Comparison of ENCODE assay signal across 8 cellular contexts in the genomic region with DNA sequence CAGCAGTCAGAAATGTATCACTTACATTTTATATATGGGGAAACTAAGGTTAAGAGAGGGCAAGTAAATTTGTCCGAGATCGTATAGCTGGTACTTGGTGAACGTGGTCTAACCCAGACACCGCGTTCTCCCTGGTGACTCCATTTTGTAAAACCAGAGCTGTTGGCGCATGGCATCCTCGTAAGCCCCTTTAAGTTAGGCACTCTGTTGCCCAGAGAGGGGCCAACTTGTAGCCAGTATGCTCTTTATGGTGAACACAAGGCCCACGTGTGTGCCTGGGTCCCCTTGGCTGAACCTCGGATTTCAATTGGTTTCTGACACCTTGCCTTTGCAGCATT. TPM values are rescaled to one million over a fixed set of nuclear protein-coding genes. Genes with fewer than 3 reads are reported as not detected.
DNase-seq lines count a peak whose midpoint lies in the region; ATAC-seq, FAIRE-seq and TF ChIP-seq lines count a peak whose summit lies in the region.

No MANE protein-coding gene starts in this region.

- peak overlapping the region; percentile 92 for H3K4me3 Mint-ChIP-seq in activated naive CD4-positive, alpha-beta T cell treated with anti-CD3 and anti-CD28 coated beads for 36 hours
- peak overlapping the region; percentile 96 for H3K4me3 Mint-ChIP-seq in activated CD8-positive, alpha-beta T cell treated with anti-CD3 and anti-CD28 coated beads, Interleukin-2, amount 10 ng/mL, durations not matched to agents 7 days and 5 days

- peak overlapping the region; percentile 68 for H3K9ac ChIP-seq in iPS-15b (ENCODE audit: low read depth, low read length)

- peaks cover 19% of the 10 kb centered on the region for H3K27me3 Mint-ChIP-seq in activated naive CD4-positive, alpha-beta T cell treated with anti-CD3 and anti-CD28 coated beads for 36 hours (ENCODE audit: low read depth)
- H3K27me3 Mint-ChIP-seq in activated CD8-positive, alpha-beta T cell treated with anti-CD3 and anti-CD28 coated beads, Interleukin-2, amount 10 ng/mL, durations not matched to agents 7 days and 5 days (ENCODE audit: low read depth), result peaks cover 21% of the 10 kb centered on the region

- H3K36me3 Mint-ChIP-seq in activated naive CD4-positive, alpha-beta T cell treated with anti-CD3 and anti-CD28 coated beads for 36 hours (ENCODE audit: low read depth), result peaks cover 7% of the 10 kb centered on the region
- peaks cover 17% of the 10 kb centered on the region for H3K36me3 Mint-ChIP-seq in activated CD8-positive, alpha-beta T cell treated with anti-CD3 and anti-CD28 coated beads, Interleukin-2, amount 10 ng/mL, durations not matched to agents 7 days and 5 days (ENCODE audit: low read depth)

- H3K27ac Mint-ChIP-seq in activated naive CD4-positive, alpha-beta T cell treated with anti-CD3 and anti-CD28 coated beads for 36 hours, result peak overlapping the region; percentile 98
- peak overlapping the region; percentile 100 for H3K27ac Mint-ChIP-seq in activated CD8-positive, alpha-beta T cell treated with anti-CD3 and anti-CD28 coated beads, Interleukin-2, amount 10 ng/mL, durations not matched to agents 7 days and 5 days

- H3K9me3 ChIP-seq in iPS-15b (ENCODE audit: control insufficient read depth, insufficient read depth, low read length) (no peaks in the 10 kb centered on the region), thoracic aorta (no peaks in the 10 kb centered on the region)

- H3K27me3 ChIP-seq in iPS-15b (ENCODE audit: control insufficient read depth, insufficient read depth, low read length) (peaks cover 13% of the 10 kb centered on the region), thoracic aorta (replicated peaks; ENCODE audit: insufficient read depth) (no peaks in the 10 kb centered on the region)

- H3K9me3 Mint-ChIP-seq in activated naive CD4-positive, alpha-beta T cell treated with anti-CD3 and anti-CD28 coated beads for 36 hours, result no peaks in the 10 kb centered on the region
- H3K9me3 Mint-ChIP-seq in activated CD8-positive, alpha-beta T cell treated with anti-CD3 and anti-CD28 coated beads, Interleukin-2, amount 10 ng/mL, durations not matched to agents 7 days and 5 days (ENCODE audit: insufficient read depth), result no peaks in the 10 kb centered on the region

- H3K4me3 ChIP-seq in iPS-15b (ENCODE audit: low read depth, low read length) (peak overlapping the region; percentile 98), thoracic aorta (peak overlapping the region; percentile 95)

- FAIRE-seq in GM12891 (lab: Jason Lieb, UNC), result no peak

- H3K36me3 ChIP-seq in iPS-15b (ENCODE audit: control insufficient read depth, insufficient read depth, low read length) (no peaks in the 10 kb centered on the region), thoracic aorta (no peaks in the 10 kb centered on the region)

- peak overlapping the region; percentile 87 for H3K27ac ChIP-seq in thoracic aorta

- CTCF ChIA-PET in activated naive CD4-positive, alpha-beta T cell treated with anti-CD3 and anti-CD28 coated beads for 36 hours (lab: Charles Lee), result interaction anchor here (0.6 to 2.0 kb wide), 4 partner anchors 39 to 138 kb away, joined by 3 to 14 read pairs (median 3); partner anchors contain the start of gene ZNF518A
- CTCF ChIA-PET in activated CD8-positive, alpha-beta T cell treated with anti-CD3 and anti-CD28 coated beads, Interleukin-2, amount 10 ng/mL, durations not matched to agents 7 days and 5 days (lab: Charles Lee), result interaction anchor here (2.1 kb wide), 1 partner anchor 40 kb away, joined by 19 read pairs; the partner anchor contains the start of gene ZNF518A

- DNase-seq in activated naive CD4-positive, alpha-beta T cell treated with anti-CD3 and anti-CD28 coated beads for 36 hours, result no peak
- DNase-seq in activated naive CD4-positive, alpha-beta T cell treated with anti-CD3 and anti-CD28 coated beads, Interleukin-2, amount 50 U/mL, for 16 hours, result no peak
- DNase-seq in activated CD8-positive, alpha-beta T cell treated with anti-CD3 and anti-CD28 coated beads, Interleukin-2, amount 10 ng/mL, durations not matched to agents 7 days and 5 days, result no peak
- no peak for DNase-seq in thoracic aorta (ENCODE audit: low spot score)
- DNase-seq in RKO (ENCODE audit: low spot score), result no peak
- no peak for DNase-seq in GM12891 (ENCODE audit: insufficient read length, low spot score)
- DNase-seq in NCI-H510A (lab: John Stamatoyannopoulos, UW), result no peak

- intact Hi-C loops in activated naive CD4-positive, alpha-beta T cell treated with anti-CD3 and anti-CD28 coated beads for 36 hours (cut with micrococcal nuclease), result loop anchor here (1.0 to 2.0 kb wide), 5 partner anchors 27 to 396 kb away; partner anchors contain the start of genes CCNJ and ZNF518A

- peaks cover 3% of the 10 kb centered on the region for H3K4me1 ChIP-seq in iPS-15b (ENCODE audit: control insufficient read depth, insufficient read depth, low read length)
- H3K4me1 ChIP-seq in thoracic aorta (ENCODE audit: control insufficient read depth in 1 of 2, low read depth in 2 of 2), result no peaks in the 10 kb centered on the region

- no peak for TF ChIP-seq POLR2A in GM12891 (IDR thresholded peaks at IDR 0.05; ENCODE audit: low read depth, low read length)

- POLR2A ChIA-PET in activated CD8-positive, alpha-beta T cell treated with anti-CD3 and anti-CD28 coated beads, Interleukin-2, amount 10 ng/mL, durations not matched to agents 7 days and 5 days (lab: Charles Lee), result interaction anchor here (0.8 to 3.5 kb wide), 7 partner anchors 16 to 184 kb away, joined by 3 to 164 read pairs (median 8); partner anchors contain the start of genes CCNJ and ZNF518A

- TF ChIP-seq CTCF in thoracic aorta (IDR thresholded peaks at IDR 0.05), result no peak

- peaks cover 5% of the 10 kb centered on the region for H3K4me1 Mint-ChIP-seq in activated naive CD4-positive, alpha-beta T cell treated with anti-CD3 and anti-CD28 coated beads for 36 hours (ENCODE audit: low read depth)
- H3K4me1 Mint-ChIP-seq in activated CD8-positive, alpha-beta T cell treated with anti-CD3 and anti-CD28 coated beads, Interleukin-2, amount 10 ng/mL, durations not matched to agents 7 days and 5 days (ENCODE audit: low read depth), result peaks cover 17% of the 10 kb centered on the region

- no peak for ATAC-seq in activated CD8-positive, alpha-beta T cell treated with anti-CD3 and anti-CD28 coated beads, Interleukin-2, amount 10 ng/mL, durations not matched to agents 7 days and 5 days
- ATAC-seq in thoracic aorta (ENCODE audit: insufficient number of reproducible peaks, low FRiP score, low read depth), result no peak

TF ChIP-seq in GM12891, 5 proteins besides CTCF, POLR2A, EP300 and RAD21:
- TF ChIP-seq POU2F2 (IDR thresholded peaks at IDR 0.05; ENCODE audit: low read depth, low read length) (no peak), POLR2AphosphoS5 (IDR thresholded peaks at IDR 0.05; ENCODE audit: low read depth, low read length) (no peak), TAF1 (IDR thresholded peaks at IDR 0.05; ENCODE audit: low read depth, low read length) (no peak), PAX5 (IDR thresholded peaks at IDR 0.05; ENCODE audit: insufficient read depth, low read length, severe bottlenecking) (no peak), SPI1 (IDR thresholded peaks at IDR 0.05; ENCODE audit: low read depth, low read length) (no peak)

RNA-seq across cellular contexts. Expression of gene ZNF518A, which starts 39.7 kb away (rescaled TPM):
- 10 to 100 TPM; 10.7 to 12.1 TPM for total RNA-seq in activated naive CD4-positive, alpha-beta T cell treated with anti-CD3 and anti-CD28 coated beads for 36 hours
- total RNA-seq in activated CD8-positive, alpha-beta T cell treated with anti-CD3 and anti-CD28 coated beads, Interleukin-2, amount 10 ng/mL, durations not matched to agents 7 days and 5 days, result 10 to 100 TPM; 15.3 to 16.5 TPM
- total RNA-seq in thoracic aorta, result 10 to 100 TPM; 13.9 to 31.6 TPM
- 7.1 TPM for polyA plus RNA-seq in GM12891 (2012; ENCODE audit: low read depth, missing spikeins)

RNA-seq across cellular contexts. Expression of gene CCNJ, which starts 47.0 kb away (rescaled TPM):
- total RNA-seq in activated naive CD4-positive, alpha-beta T cell treated with anti-CD3 and anti-CD28 coated beads for 36 hours, result 1 to 10 TPM; 3.2 to 3.6 TPM
- total RNA-seq in activated CD8-positive, alpha-beta T cell treated with anti-CD3 and anti-CD28 coated beads, Interleukin-2, amount 10 ng/mL, durations not matched to agents 7 days and 5 days, result 1 to 10 TPM; 4.5 to 5.3 TPM
- 1 to 10 TPM; 6.5 to 8.8 TPM for total RNA-seq in thoracic aorta
- polyA plus RNA-seq in GM12891 (2012; ENCODE audit: low read depth, missing spikeins), result 2.1 TPM
